Comparison of ENCODE assay signal across 9 cellular contexts in the genomic region with DNA sequence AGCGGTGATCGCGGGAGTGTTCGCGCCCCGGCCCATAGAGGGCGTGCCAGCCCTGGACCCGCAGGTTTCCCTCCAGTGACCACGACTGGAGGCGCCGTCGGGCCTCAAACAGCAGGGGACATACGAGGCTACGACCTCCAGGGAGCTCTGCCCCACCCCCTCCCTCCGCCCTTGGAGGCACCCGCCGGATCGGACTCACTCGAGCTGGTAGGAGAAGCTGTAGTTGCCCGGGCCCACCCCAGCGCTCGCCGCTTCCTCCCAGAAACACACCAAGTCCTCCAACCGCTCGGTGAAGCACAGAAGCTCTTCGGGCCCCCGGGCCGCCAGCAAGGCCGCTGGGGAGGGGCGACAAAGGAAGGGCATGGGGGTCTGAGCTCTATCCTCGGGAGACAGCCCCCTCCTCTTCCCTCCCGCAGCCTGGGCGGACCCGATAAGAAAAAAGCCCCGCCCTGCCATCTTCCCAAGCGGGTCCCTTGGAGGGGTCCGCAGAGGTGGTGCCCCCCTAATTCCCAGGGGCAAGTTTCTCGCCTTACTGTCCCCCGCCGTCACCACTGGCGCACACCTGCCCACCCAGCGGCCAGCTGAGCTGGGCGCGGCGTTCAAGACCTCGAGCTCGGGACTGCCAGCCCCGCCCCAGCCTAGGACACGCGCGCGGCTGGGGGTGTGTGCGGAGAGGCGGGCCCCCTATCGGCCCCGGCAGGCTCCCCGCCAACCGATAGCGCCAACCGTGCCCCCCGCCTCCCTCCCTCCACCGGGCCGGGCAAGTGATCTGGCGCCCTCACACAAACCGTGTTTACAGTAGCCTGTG. TPM values are rescaled to one million over a fixed set of nuclear protein-coding genes. Genes with fewer than 3 reads are reported as not detected.
DNase-seq lines count a peak whose midpoint lies in the region; ATAC-seq, FAIRE-seq and TF ChIP-seq lines count a peak whose summit lies in the region.
"Had no signal": no experiment of that assay in that cellular context is flagged by ENCODE, and none has a peak within 500 bp of the region (broad histone marks: within the 10 kb centered on the region; RNA-seq: fewer than 3 reads in every experiment).

No MANE protein-coding gene starts in this region.

- ATAC-seq in left ventricle myocardium superior (peak; percentile 17), HG03469 (IDR thresholded peaks at IDR 0.05; ENCODE audit: unreplicated experiment) (no peak)

- TF ChIP-seq CTCF in sigmoid colon (IDR thresholded peaks at IDR 0.05): peak in 2 of 4 experiments; percentile 14 to 31

- H3K4me3 ChIP-seq in ACC112 (ENCODE audit: low read depth, low read length): peak overlapping the region; percentile 74
- peak overlapping the region in 3 of 4 donors; percentile 6 to 37 (median 33) for H3K4me3 ChIP-seq in sigmoid colon

- TF ChIP-seq EP300 in sigmoid colon (IDR thresholded peaks at IDR 0.05): no peak

- peaks cover 6% of the 10 kb centered on the region for H3K79me2 ChIP-seq in ACC112 (ENCODE audit: control insufficient read depth, insufficient read depth, low read length, unreplicated experiment)

- DNase-seq in GM12892 (ENCODE audit: insufficient read length): peak; percentile 39
- DNase-seq in NOMO-1 treated with dmso at 0.1 percent for 144 hours (lab: John Stamatoyannopoulos, UW; ENCODE audit: unreplicated experiment): peak; percentile 45
- peak; percentile 40 for DNase-seq in activated naive CD4-positive, alpha-beta T cell treated with Interleukin-2 at 50 U/mL for 16 hours
- peak; percentile 76 for DNase-seq in left ventricle myocardium superior
- DNase-seq in sigmoid colon: peak; percentile 73
- DNase-seq in central memory CD4-positive, alpha-beta T cell: no peak

- H3K9me3 ChIP-seq in sigmoid colon: no peaks in the 10 kb centered on the region

- WGBS in sigmoid colon, 2 donors: 1% methylated on average over 65 of the region's 65 CpGs

- H3K27me3 ChIP-seq in ACC112 (ENCODE audit: insufficient read depth, low read length) (no peaks in the 10 kb centered on the region), sigmoid colon (peaks cover 16 to 31% (median 30%) of the 10 kb centered on the region in 3 donors)

- H3K27ac ChIP-seq in ACC112 (ENCODE audit: low read depth, low read length) (no peak overlapping the region), sigmoid colon (no peak overlapping the region)

- H3K36me3 ChIP-seq in ACC112 (ENCODE audit: insufficient read depth, low read length) (no peaks in the 10 kb centered on the region), sigmoid colon (no peaks in the 10 kb centered on the region)

- no peak overlapping the region for H2AFZ ChIP-seq in ACC112 (ENCODE audit: low read length, unreplicated experiment)

- intact Hi-C loops in left ventricle myocardium superior (cut with micrococcal nuclease): no loop called here
- intact Hi-C loops in sigmoid colon (cut with DNase I): loop anchor here (5.0 kb wide), 1 partner anchor 91 kb away; no protein-coding TSS in a partner anchor

- peaks cover 14% of the 10 kb centered on the region for H3K4me1 ChIP-seq in ACC112 (ENCODE audit: control insufficient read depth, insufficient read depth, low read length, unreplicated experiment)
- H3K4me1 ChIP-seq in sigmoid colon: peaks cover 0 to 50% (median 47%) of the 10 kb centered on the region in 4 donors

- TF ChIP-seq POLR2A in GM12892 (IDR thresholded peaks at IDR 0.05; ENCODE audit: low read depth, low read length) (no peak), sigmoid colon (IDR thresholded peaks at IDR 0.05) (no peak)

- FAIRE-seq in GM12892 (lab: Jason Lieb, UNC): no peak

RNA-seq across cellular contexts. Expression of gene EPOR, which starts 1.0 kb away (rescaled TPM):
- 3.6 TPM for polyA plus RNA-seq in GM12892 (2012; ENCODE audit: missing spikeins)
- total RNA-seq in left ventricle myocardium superior: 7.6 TPM
- 1 to 10 TPM in 3 of 4 donors, under 1 TPM in 1; 0.83 to 4.9 (median 2.4) TPM for total RNA-seq in sigmoid colon
- 1 to 10 TPM in 1 of 3 donors, under 1 TPM in 1, not detected in 1; 0.46 to 3.3 TPM for polyA plus RNA-seq in sigmoid colon

RNA-seq across cellular contexts. Expression of gene SWSAP1, which starts 8.6 kb away (rescaled TPM):
- polyA plus RNA-seq in GM12892 (2012; ENCODE audit: missing spikeins): 1.1 TPM
- 2.0 TPM for total RNA-seq in left ventricle myocardium superior
- total RNA-seq in sigmoid colon: 1 to 10 TPM in 2 of 4 donors, under 1 TPM in 2; 0.71 to 1.8 (median 0.96) TPM
- 1 to 10 TPM; 3.0 to 4.3 (median 3.9) TPM for polyA plus RNA-seq in sigmoid colon

RNA-seq across cellular contexts. Expression of gene PLPPR2, which starts 27.9 kb away (rescaled TPM):
- 3.6 TPM for polyA plus RNA-seq in GM12892 (2012; ENCODE audit: missing spikeins)
- total RNA-seq in left ventricle myocardium superior (17.7 TPM), sigmoid colon (10 to 100 TPM; 13.9 to 43.8 (median 20.5) TPM)
- polyA plus RNA-seq in sigmoid colon: 1 to 10 TPM; 1.4 to 8.2 (median 4.8) TPM

RNA-seq across cellular contexts. Expression of gene RGL3, which starts 36.0 kb away (rescaled TPM):
- 0.34 TPM for polyA plus RNA-seq in GM12892 (2012; ENCODE audit: missing spikeins)
- 6.4 TPM for total RNA-seq in left ventricle myocardium superior
- 10 to 100 TPM in 1 of 4 donors, 1 to 10 TPM in 3; 1.1 to 15.5 (median 1.9) TPM for total RNA-seq in sigmoid colon
- polyA plus RNA-seq in sigmoid colon: 1 to 10 TPM; 1.8 to 8.5 (median 4.2) TPM
- total RNA-seq: glomerular endothelial cell had no signal

RNA-seq across cellular contexts. Expression of gene CCDC159, which starts 36.8 kb away (rescaled TPM):
- polyA plus RNA-seq in GM12892 (2012; ENCODE audit: missing spikeins): 21.6 TPM
- 20.9 TPM for total RNA-seq in left ventricle myocardium superior
- total RNA-seq in sigmoid colon: 10 to 100 TPM; 11.7 to 42.4 (median 20.2) TPM
- polyA plus RNA-seq in sigmoid colon: 10 to 100 TPM; 11.6 to 29.6 (median 16.2) TPM
